ENCODE assay signal across 32 cellular contexts in genomic region chr3:95002665-95003064, GRCh38.
"Had no signal": no experiment of that assay in that cellular context is flagged by ENCODE, and none has a peak within 500 bp of the region (broad histone marks: within the 10 kb centered on the region; RNA-seq: fewer than 3 reads in every experiment).

No MANE protein-coding gene starts in this region.

- DNase-seq: activated CD4-positive, alpha-beta memory T cell treated with anti-CD3 and anti-CD28 coated beads, Interleukin-2, amount 10 ng/mL, durations not matched to agents 7 days and 5 days; activated CD4-positive, alpha-beta T cell treated with anti-CD3 and anti-CD28 coated beads for 1 hour; activated CD4-positive, alpha-beta T cell treated with anti-CD3 and anti-CD28 coated beads for 48 hours; activated CD4-positive, CD25-positive, alpha-beta regulatory T cell; activated gamma-delta T cell; activated naive CD4-positive, alpha-beta T cell treated with Interleukin-2 at 50 U/mL for 16 hours; activated naive CD8-positive, alpha-beta T cell treated with anti-CD3 and anti-CD28 coated beads, Interleukin-2, amount 10 ng/mL, durations not matched to agents 7 days and 5 days; activated T-cell treated with anti-CD3 and anti-CD28 coated beads, Interleukin-2, amount 50 U/mL, for 1 hour; activated T-cell treated with anti-CD3 and anti-CD28 coated beads, Interleukin-2, amount 50 U/mL, for 72 hours; amygdala; body of pancreas; Karpas-422; NCI-H1105 treated with DMSO at 0.1 percent for 48 hours; NCI-H1436 treated with DMSO at 0.1 percent for 48 hours; NCI-H1694 treated with DMSO at 0.1 percent for 48 hours; NCI-H2029; NCI-H345; NCI-H510A treated with DMSO at 0.1 percent for 48 hours; NCI-H526 treated with DMSO at 0.1 percent for 48 hours; NK-92 treated with Interleukin-12 subunit alpha and Interleukin-12 subunit beta, amount 100 ng/mL, for 24 hours; PC-3; Peyer's patch; RPMI8226; SHP77 treated with DMSO at 0.1 percent for 48 hours; SW 1271; T1000; WERI-Rb-1 had no signal

- H3K27ac Mint-ChIP-seq: activated CD4-positive, alpha-beta memory T cell treated with anti-CD3 and anti-CD28 coated beads, Interleukin-2, amount 10 ng/mL, durations not matched to agents 7 days and 5 days; activated naive CD4-positive, alpha-beta T cell treated with anti-CD3 and anti-CD28 coated beads, Interleukin-2, amount 50 U/mL, for 24 hours; activated naive CD8-positive, alpha-beta T cell treated with anti-CD3 and anti-CD28 coated beads, Interleukin-2, amount 10 ng/mL, durations not matched to agents 7 days and 5 days; activated T-cell treated with anti-CD3 and anti-CD28 coated beads, Interleukin-2, amount 50 U/mL, for 72 hours; activated T-helper 17 cell treated with anti-CD3 and anti-CD28 coated beads, Interleukin-2, amount 50 U/mL, for 72 hours had no signal

- ATAC-seq: activated T-cell treated with anti-CD3 and anti-CD28 coated beads, Interleukin-2, amount 50 U/mL, for 72 hours; activated T-helper 17 cell treated with anti-CD3 and anti-CD28 coated beads, Interleukin-2, amount 50 U/mL, for 72 hours; body of pancreas; PC-3 had no signal

- H3K27me3 ChIP-seq: body of pancreas, breast epithelium, Peyer's patch, SJSA1 had no signal

- H3K4me3 ChIP-seq: body of pancreas, breast epithelium, coronary artery, Peyer's patch, SJSA1 had no signal

- H3K4me3 Mint-ChIP-seq: activated CD4-positive, alpha-beta memory T cell treated with anti-CD3 and anti-CD28 coated beads, Interleukin-2, amount 10 ng/mL, durations not matched to agents 7 days and 5 days; activated naive CD4-positive, alpha-beta T cell treated with anti-CD3 and anti-CD28 coated beads, Interleukin-2, amount 50 U/mL, for 24 hours; activated naive CD8-positive, alpha-beta T cell treated with anti-CD3 and anti-CD28 coated beads, Interleukin-2, amount 10 ng/mL, durations not matched to agents 7 days and 5 days; activated T-cell treated with anti-CD3 and anti-CD28 coated beads, Interleukin-2, amount 50 U/mL, for 72 hours; activated T-helper 17 cell treated with anti-CD3 and anti-CD28 coated beads, Interleukin-2, amount 50 U/mL, for 72 hours had no signal

- H3K36me3 ChIP-seq: breast epithelium, Peyer's patch, SJSA1, WERI-Rb-1 had no signal

- H3K9me3 Mint-ChIP-seq: activated CD4-positive, alpha-beta memory T cell treated with anti-CD3 and anti-CD28 coated beads, Interleukin-2, amount 10 ng/mL, durations not matched to agents 7 days and 5 days had no signal

- H3K36me3 Mint-ChIP-seq: activated naive CD4-positive, alpha-beta T cell treated with anti-CD3 and anti-CD28 coated beads, Interleukin-2, amount 50 U/mL, for 24 hours; activated naive CD8-positive, alpha-beta T cell treated with anti-CD3 and anti-CD28 coated beads, Interleukin-2, amount 10 ng/mL, durations not matched to agents 7 days and 5 days had no signal

- H3K27ac ChIP-seq: body of pancreas, breast epithelium, coronary artery, Peyer's patch, SJSA1, WERI-Rb-1 had no signal

- H3K4me1 Mint-ChIP-seq: activated CD4-positive, alpha-beta memory T cell treated with anti-CD3 and anti-CD28 coated beads, Interleukin-2, amount 10 ng/mL, durations not matched to agents 7 days and 5 days; activated naive CD4-positive, alpha-beta T cell treated with anti-CD3 and anti-CD28 coated beads, Interleukin-2, amount 50 U/mL, for 24 hours; activated naive CD8-positive, alpha-beta T cell treated with anti-CD3 and anti-CD28 coated beads, Interleukin-2, amount 10 ng/mL, durations not matched to agents 7 days and 5 days; activated T-helper 17 cell treated with anti-CD3 and anti-CD28 coated beads, Interleukin-2, amount 50 U/mL, for 72 hours had no signal

- H3K4me1 ChIP-seq: body of pancreas, breast epithelium, Peyer's patch, SJSA1 had no signal

- H3K27me3 Mint-ChIP-seq: activated CD4-positive, alpha-beta memory T cell treated with anti-CD3 and anti-CD28 coated beads, Interleukin-2, amount 10 ng/mL, durations not matched to agents 7 days and 5 days; activated naive CD4-positive, alpha-beta T cell treated with anti-CD3 and anti-CD28 coated beads, Interleukin-2, amount 50 U/mL, for 24 hours; activated naive CD8-positive, alpha-beta T cell treated with anti-CD3 and anti-CD28 coated beads, Interleukin-2, amount 10 ng/mL, durations not matched to agents 7 days and 5 days; activated T-helper 17 cell treated with anti-CD3 and anti-CD28 coated beads, Interleukin-2, amount 50 U/mL, for 72 hours had no signal
